In genomic region chr17:42566873-42567573, GRCh38 we compare ENCODE assay signal across 8 cellular contexts. TPM values are rescaled to one million over a fixed set of nuclear protein-coding genes. Genes with fewer than 3 reads are reported as not detected.
DNase-seq lines count a peak whose midpoint lies in the region; ATAC-seq and TF ChIP-seq lines count a peak whose summit lies in the region.

A gene with protein sequence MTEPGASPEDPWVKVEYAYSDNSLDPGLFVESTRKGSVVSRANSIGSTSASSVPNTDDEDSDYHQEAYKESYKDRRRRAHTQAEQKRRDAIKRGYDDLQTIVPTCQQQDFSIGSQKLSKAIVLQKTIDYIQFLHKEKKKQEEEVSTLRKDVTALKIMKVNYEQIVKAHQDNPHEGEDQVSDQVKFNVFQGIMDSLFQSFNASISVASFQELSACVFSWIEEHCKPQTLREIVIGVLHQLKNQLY (plus strand): TSS chr17:42567100. CDS start chr17:42567125, 25 bp downstream.

- no peaks in the 10 kb centered on the region for H3K9me3 ChIP-seq in right atrium auricular region

- WGBS in urinary bladder, result under 1% methylated on average over 72 of the region's 72 CpGs

- peak; percentile 82 for ATAC-seq in HG02798 (IDR thresholded peaks at IDR 0.05; ENCODE audit: poor library complexity, unreplicated experiment)

- intact Hi-C loops in T-helper 2 cell treated with Interferon-gamma antibody and Interleukin-4, amounts not matched to agents 100 ng/mL and 5 ng/mL, for 36 hours (cut with micrococcal nuclease), result loop anchor here (1.0 kb wide), 2 partner anchors 10 to 431 kb away; partner anchors contain the start of genes PSMC3IP and RPL27

- H3K4me3 ChIP-seq in right atrium auricular region, result peak within 1 kb of the TSS; percentile 91 to 95
- H3K4me3 ChIP-seq in urinary bladder (ENCODE audit: low read depth, low read length), result peak within 1 kb of the TSS; percentile 70

- peak; percentile 86 for DNase-seq in G401 (ENCODE audit: low spot score)
- peak; percentile 54 for DNase-seq in NCI-H187 treated with DMSO at 0.1 percent for 48 hours (lab: John Stamatoyannopoulos, UW)
- peak; percentile 95 for DNase-seq in right atrium auricular region (ENCODE audit: low spot score)
- peak; percentile 43 for DNase-seq in pulmonary artery endothelial cell (ENCODE audit: low read depth, low spot score)

- H3K27me3 ChIP-seq in right atrium auricular region, result no peaks in the 10 kb centered on the region

- TF ChIP-seq CTCF in right atrium auricular region (IDR thresholded peaks at IDR 0.05), result no peak

- in situ Hi-C loops in G401 (cut with HindIII; ENCODE audit: low sequenced_read_pairs), result no loop called here

- H3K27ac ChIP-seq in angular gyrus (ENCODE audit: low read depth, low read length) (peak within 1 kb of the TSS; percentile 97), right atrium auricular region (peak within 1 kb of the TSS; percentile 96 to 98), urinary bladder (ENCODE audit: low read depth) (peak within 1 kb of the TSS; percentile 76)

- peaks cover 0 to 61% of the 10 kb centered on the region in 2 donors for H3K4me1 ChIP-seq in right atrium auricular region
- peaks cover 2% of the 10 kb centered on the region for H3K4me1 ChIP-seq in urinary bladder (ENCODE audit: insufficient read depth)

- H3K36me3 ChIP-seq in right atrium auricular region (peaks cover 56% of the 10 kb centered on the region), urinary bladder (ENCODE audit: insufficient read depth) (peaks cover 2% of the 10 kb centered on the region)

RNA-seq across cellular contexts. Expression of the gene that starts here (rescaled TPM):
- 14.1 and 44.7 TPM in 2 replicates for total RNA-seq in G401 (2014; rRNA removed; shearing (Covaris generic))
- total RNA-seq in T-helper 2 cell treated with Interferon-gamma antibody and Interleukin-4, amounts not matched to agents 100 ng/mL and 5 ng/mL, for 36 hours, result 69.6 and 71.3 TPM in 2 replicates
- total RNA-seq in right atrium auricular region (10 to 100 TPM; 40.1 to 63.6 TPM), pulmonary artery endothelial cell (33.2 and 44.8 TPM in 2 replicates), urinary bladder (17.1 TPM)
- polyA plus RNA-seq in urinary bladder, result 38.0 TPM

Comparison
In these comparisons a context has a peak if more than half of its experiments do, and no peak if none do; other contexts are left out.
1. Peak in every context shown above with its lines: DNase-seq, ATAC-seq, H3K4me3 ChIP-seq and H3K27ac ChIP-seq.
2. DNase-seq: peak in every context shown above with its lines; median percentile 95 in right atrium auricular region; 86 in G401; 54 in NCI-H187 treated with DMSO at 0.1 percent for 48 hours; 43 in pulmonary artery endothelial cell.